In the genomic region with DNA sequence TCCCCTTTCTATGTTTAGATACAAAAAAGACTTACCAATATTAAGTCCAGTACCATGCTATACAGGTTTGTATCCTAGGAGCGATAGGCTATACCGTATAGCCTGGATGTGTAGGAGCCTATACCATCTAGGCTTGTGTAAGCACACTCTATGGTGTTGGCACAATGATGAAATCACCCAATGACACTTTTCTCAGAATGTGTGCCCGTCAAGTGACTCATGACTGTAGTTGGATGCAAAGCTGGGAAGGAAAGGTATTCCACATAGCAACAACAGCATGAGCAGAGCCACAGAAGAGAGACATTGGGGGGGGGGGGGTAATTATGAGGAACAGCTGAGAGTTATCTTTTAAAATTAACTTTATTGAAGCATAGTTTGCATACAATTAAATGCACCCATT, we compare ENCODE assay signal across 1 cellular context.
A peak's percentile ranks its signal among the peaks of the same experiment; 100 is the strongest.
TF ChIP-seq lines count a peak whose summit lies in the region.

No MANE protein-coding gene starts in this region.

TF ChIP-seq in HepG2, 621 proteins besides CTCF, POLR2A, EP300 and RAD21 (continued from another document):
- TF ChIP-seq, protein P1, sequence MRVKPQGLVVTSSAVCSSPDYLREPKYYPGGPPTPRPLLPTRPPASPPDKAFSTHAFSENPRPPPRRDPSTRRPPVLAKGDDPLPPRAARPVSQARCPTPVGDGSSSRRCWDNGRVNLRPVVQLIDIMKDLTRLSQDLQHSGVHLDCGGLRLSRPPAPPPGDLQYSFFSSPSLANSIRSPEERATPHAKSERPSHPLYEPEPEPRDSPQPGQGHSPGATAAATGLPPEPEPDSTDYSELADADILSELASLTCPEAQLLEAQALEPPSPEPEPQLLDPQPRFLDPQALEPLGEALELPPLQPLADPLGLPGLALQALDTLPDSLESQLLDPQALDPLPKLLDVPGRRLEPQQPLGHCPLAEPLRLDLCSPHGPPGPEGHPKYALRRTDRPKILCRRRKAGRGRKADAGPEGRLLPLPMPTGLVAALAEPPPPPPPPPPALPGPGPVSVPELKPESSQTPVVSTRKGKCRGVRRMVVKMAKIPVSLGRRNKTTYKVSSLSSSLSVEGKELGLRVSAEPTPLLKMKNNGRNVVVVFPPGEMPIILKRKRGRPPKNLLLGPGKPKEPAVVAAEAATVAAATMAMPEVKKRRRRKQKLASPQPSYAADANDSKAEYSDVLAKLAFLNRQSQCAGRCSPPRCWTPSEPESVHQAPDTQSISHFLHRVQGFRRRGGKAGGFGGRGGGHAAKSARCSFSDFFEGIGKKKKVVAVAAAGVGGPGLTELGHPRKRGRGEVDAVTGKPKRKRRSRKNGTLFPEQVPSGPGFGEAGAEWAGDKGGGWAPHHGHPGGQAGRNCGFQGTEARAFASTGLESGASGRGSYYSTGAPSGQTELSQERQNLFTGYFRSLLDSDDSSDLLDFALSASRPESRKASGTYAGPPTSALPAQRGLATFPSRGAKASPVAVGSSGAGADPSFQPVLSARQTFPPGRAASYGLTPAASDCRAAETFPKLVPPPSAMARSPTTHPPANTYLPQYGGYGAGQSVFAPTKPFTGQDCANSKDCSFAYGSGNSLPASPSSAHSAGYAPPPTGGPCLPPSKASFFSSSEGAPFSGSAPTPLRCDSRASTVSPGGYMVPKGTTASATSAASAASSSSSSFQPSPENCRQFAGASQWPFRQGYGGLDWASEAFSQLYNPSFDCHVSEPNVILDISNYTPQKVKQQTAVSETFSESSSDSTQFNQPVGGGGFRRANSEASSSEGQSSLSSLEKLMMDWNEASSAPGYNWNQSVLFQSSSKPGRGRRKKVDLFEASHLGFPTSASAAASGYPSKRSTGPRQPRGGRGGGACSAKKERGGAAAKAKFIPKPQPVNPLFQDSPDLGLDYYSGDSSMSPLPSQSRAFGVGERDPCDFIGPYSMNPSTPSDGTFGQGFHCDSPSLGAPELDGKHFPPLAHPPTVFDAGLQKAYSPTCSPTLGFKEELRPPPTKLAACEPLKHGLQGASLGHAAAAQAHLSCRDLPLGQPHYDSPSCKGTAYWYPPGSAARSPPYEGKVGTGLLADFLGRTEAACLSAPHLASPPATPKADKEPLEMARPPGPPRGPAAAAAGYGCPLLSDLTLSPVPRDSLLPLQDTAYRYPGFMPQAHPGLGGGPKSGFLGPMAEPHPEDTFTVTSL (CRISPR knock-in tag; IDR thresholded peaks at IDR 0.05; ENCODE audit: borderline replicate concordance) = no peak
- TF ChIP-seq, protein P2, sequence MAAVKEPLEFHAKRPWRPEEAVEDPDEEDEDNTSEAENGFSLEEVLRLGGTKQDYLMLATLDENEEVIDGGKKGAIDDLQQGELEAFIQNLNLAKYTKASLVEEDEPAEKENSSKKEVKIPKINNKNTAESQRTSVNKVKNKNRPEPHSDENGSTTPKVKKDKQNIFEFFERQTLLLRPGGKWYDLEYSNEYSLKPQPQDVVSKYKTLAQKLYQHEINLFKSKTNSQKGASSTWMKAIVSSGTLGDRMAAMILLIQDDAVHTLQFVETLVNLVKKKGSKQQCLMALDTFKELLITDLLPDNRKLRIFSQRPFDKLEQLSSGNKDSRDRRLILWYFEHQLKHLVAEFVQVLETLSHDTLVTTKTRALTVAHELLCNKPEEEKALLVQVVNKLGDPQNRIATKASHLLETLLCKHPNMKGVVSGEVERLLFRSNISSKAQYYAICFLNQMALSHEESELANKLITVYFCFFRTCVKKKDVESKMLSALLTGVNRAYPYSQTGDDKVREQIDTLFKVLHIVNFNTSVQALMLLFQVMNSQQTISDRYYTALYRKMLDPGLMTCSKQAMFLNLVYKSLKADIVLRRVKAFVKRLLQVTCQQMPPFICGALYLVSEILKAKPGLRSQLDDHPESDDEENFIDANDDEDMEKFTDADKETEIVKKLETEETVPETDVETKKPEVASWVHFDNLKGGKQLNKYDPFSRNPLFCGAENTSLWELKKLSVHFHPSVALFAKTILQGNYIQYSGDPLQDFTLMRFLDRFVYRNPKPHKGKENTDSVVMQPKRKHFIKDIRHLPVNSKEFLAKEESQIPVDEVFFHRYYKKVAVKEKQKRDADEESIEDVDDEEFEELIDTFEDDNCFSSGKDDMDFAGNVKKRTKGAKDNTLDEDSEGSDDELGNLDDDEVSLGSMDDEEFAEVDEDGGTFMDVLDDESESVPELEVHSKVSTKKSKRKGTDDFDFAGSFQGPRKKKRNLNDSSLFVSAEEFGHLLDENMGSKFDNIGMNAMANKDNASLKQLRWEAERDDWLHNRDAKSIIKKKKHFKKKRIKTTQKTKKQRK (IDR thresholded peaks at IDR 0.05; ENCODE audit: low read length) = no peak
- TF ChIP-seq, protein P3, sequence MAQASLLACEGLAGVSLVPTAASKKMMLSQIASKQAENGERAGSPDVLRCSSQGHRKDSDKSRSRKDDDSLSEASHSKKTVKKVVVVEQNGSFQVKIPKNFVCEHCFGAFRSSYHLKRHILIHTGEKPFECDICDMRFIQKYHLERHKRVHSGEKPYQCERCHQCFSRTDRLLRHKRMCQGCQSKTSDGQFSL (CRISPR knock-in tag; IDR thresholded peaks at IDR 0.05) = no peak
- no peak for TF ChIP-seq TMF1 (CRISPR knock-in tag; IDR thresholded peaks at IDR 0.05; ENCODE audit: low read depth)
- TF ChIP-seq, protein P4, sequence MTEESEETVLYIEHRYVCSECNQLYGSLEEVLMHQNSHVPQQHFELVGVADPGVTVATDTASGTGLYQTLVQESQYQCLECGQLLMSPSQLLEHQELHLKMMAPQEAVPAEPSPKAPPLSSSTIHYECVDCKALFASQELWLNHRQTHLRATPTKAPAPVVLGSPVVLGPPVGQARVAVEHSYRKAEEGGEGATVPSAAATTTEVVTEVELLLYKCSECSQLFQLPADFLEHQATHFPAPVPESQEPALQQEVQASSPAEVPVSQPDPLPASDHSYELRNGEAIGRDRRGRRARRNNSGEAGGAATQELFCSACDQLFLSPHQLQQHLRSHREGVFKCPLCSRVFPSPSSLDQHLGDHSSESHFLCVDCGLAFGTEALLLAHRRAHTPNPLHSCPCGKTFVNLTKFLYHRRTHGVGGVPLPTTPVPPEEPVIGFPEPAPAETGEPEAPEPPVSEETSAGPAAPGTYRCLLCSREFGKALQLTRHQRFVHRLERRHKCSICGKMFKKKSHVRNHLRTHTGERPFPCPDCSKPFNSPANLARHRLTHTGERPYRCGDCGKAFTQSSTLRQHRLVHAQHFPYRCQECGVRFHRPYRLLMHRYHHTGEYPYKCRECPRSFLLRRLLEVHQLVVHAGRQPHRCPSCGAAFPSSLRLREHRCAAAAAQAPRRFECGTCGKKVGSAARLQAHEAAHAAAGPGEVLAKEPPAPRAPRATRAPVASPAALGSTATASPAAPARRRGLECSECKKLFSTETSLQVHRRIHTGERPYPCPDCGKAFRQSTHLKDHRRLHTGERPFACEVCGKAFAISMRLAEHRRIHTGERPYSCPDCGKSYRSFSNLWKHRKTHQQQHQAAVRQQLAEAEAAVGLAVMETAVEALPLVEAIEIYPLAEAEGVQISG (CRISPR knock-in tag; IDR thresholded peaks at IDR 0.05) = peak; percentile 53
- TF ChIP-seq RFX5 (IDR thresholded peaks at IDR 0.05; ENCODE audit: low read depth, low read length) = peak; percentile 72; the same call in 1 of the 2 replicates
- no peak for TF ChIP-seq HDAC2 (CRISPR knock-in tag; IDR thresholded peaks at IDR 0.05)
- TF ChIP-seq, protein P5, sequence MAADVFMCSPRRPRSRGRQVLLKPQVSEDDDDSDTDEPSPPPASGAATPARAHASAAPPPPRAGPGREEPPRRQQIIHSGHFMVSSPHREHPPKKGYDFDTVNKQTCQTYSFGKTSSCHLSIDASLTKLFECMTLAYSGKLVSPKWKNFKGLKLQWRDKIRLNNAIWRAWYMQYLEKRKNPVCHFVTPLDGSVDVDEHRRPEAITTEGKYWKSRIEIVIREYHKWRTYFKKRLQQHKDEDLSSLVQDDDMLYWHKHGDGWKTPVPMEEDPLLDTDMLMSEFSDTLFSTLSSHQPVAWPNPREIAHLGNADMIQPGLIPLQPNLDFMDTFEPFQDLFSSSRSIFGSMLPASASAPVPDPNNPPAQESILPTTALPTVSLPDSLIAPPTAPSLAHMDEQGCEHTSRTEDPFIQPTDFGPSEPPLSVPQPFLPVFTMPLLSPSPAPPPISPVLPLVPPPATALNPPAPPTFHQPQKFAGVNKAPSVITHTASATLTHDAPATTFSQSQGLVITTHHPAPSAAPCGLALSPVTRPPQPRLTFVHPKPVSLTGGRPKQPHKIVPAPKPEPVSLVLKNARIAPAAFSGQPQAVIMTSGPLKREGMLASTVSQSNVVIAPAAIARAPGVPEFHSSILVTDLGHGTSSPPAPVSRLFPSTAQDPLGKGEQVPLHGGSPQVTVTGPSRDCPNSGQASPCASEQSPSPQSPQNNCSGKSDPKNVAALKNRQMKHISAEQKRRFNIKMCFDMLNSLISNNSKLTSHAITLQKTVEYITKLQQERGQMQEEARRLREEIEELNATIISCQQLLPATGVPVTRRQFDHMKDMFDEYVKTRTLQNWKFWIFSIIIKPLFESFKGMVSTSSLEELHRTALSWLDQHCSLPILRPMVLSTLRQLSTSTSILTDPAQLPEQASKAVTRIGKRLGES (CRISPR knock-in tag; IDR thresholded peaks at IDR 0.05; ENCODE audit: borderline replicate concordance) = no peak
